In genomic region chr4:899556-899906, GRCh38 we compare ENCODE assay signal across 24 cellular contexts.
"Had no signal": no experiment of that assay in that cellular context is flagged by ENCODE, and none has a peak within 500 bp of the region (broad histone marks: within the 10 kb centered on the region; RNA-seq: fewer than 3 reads in every experiment).

No MANE protein-coding gene starts in this region.

- ATAC-seq: activated CD8-positive, alpha-beta memory T cell treated with anti-CD3 and anti-CD28 coated beads, Interleukin-2, amount 10 ng/mL, durations not matched to agents 7 days and 5 days; activated T-cell treated with anti-CD3 and anti-CD28 coated beads, Interleukin-2, amount 50 U/mL, for 4 hours; activated T-helper 17 cell treated with anti-CD3 and anti-CD28 coated beads, Interleukin-2, amount 50 U/mL, for 72 hours; PC-3; T-helper 17 cell had no signal

- H3K27ac Mint-ChIP-seq: activated B cell treated with CpG ODN at 0.5 μM for 24 hours; activated CD8-positive, alpha-beta memory T cell treated with anti-CD3 and anti-CD28 coated beads, Interleukin-2, amount 10 ng/mL, durations not matched to agents 7 days and 5 days; activated naive CD4-positive, alpha-beta T cell treated with anti-CD3 and anti-CD28 coated beads for 36 hours; activated naive CD8-positive, alpha-beta T cell; activated T-helper 17 cell treated with anti-CD3 and anti-CD28 coated beads, Interleukin-2, amount 50 U/mL, for 72 hours; T-helper 17 cell had no signal

- H3K4me3 Mint-ChIP-seq: activated B cell treated with CpG ODN at 0.5 μM for 24 hours; activated CD4-positive, alpha-beta T cell treated with anti-CD3 and anti-CD28 coated beads, Interleukin-2, amount 10 ng/mL, durations not matched to agents 24 days and 14 days; activated CD8-positive, alpha-beta memory T cell treated with anti-CD3 and anti-CD28 coated beads, Interleukin-2, amount 10 ng/mL, durations not matched to agents 7 days and 5 days; activated naive CD4-positive, alpha-beta T cell treated with anti-CD3 and anti-CD28 coated beads for 36 hours; activated naive CD8-positive, alpha-beta T cell; activated T-cell treated with anti-CD3 and anti-CD28 coated beads, Interleukin-2, amount 50 U/mL, for 4 hours; activated T-helper 17 cell treated with anti-CD3 and anti-CD28 coated beads, Interleukin-2, amount 50 U/mL, for 72 hours; brain had no signal

- H3K36me3 Mint-ChIP-seq: activated naive CD8-positive, alpha-beta T cell had no signal

- H3K27me3 Mint-ChIP-seq: activated B cell treated with CpG ODN at 0.5 μM for 24 hours; activated CD4-positive, alpha-beta T cell treated with anti-CD3 and anti-CD28 coated beads, Interleukin-2, amount 10 ng/mL, durations not matched to agents 24 days and 14 days; activated CD8-positive, alpha-beta memory T cell treated with anti-CD3 and anti-CD28 coated beads, Interleukin-2, amount 10 ng/mL, durations not matched to agents 7 days and 5 days; activated naive CD8-positive, alpha-beta T cell; activated T-helper 17 cell treated with anti-CD3 and anti-CD28 coated beads, Interleukin-2, amount 50 U/mL, for 72 hours; brain; T-helper 17 cell had no signal

- H3K4me1 Mint-ChIP-seq: activated B cell treated with CpG ODN at 0.5 μM for 24 hours; activated CD8-positive, alpha-beta memory T cell treated with anti-CD3 and anti-CD28 coated beads, Interleukin-2, amount 10 ng/mL, durations not matched to agents 7 days and 5 days; brain had no signal

- DNase-seq: activated B cell treated with CpG ODN at 0.5 μM for 24 hours; activated CD4-positive, alpha-beta T cell treated with anti-CD3 and anti-CD28 coated beads for 1 hour; activated CD4-positive, alpha-beta T cell treated with anti-CD3 and anti-CD28 coated beads, Interleukin-2, amount 10 ng/mL, durations not matched to agents 24 days and 14 days; activated CD4-positive, alpha-beta T cell treated with anti-CD3 and anti-CD28 coated beads, Interleukin-2, amount 50 U/mL, for 48 hours; activated CD8-positive, alpha-beta memory T cell treated with anti-CD3 and anti-CD28 coated beads, Interleukin-2, amount 10 ng/mL, durations not matched to agents 7 days and 5 days; activated gamma-delta T cell; activated naive CD4-positive, alpha-beta T cell treated with anti-CD3 and anti-CD28 coated beads for 36 hours; activated T-cell treated with anti-CD3 and anti-CD28 coated beads, Interleukin-2, amount 50 U/mL, for 4 hours; IMR-90; Kasumi-1; KBM-7; NCI-H1048; NCI-H146; NCI-H187 treated with DMSO at 0.1 percent for 48 hours; NCI-H2081 treated with DMSO at 0.1 percent for 48 hours; NCI-H446; NCI-H524; PC-3; SIG-M5; T-helper 17 cell; T-helper 9 cell had no signal

- H3K9me3 Mint-ChIP-seq: activated B cell treated with CpG ODN at 0.5 μM for 24 hours; activated CD4-positive, alpha-beta T cell treated with anti-CD3 and anti-CD28 coated beads, Interleukin-2, amount 10 ng/mL, durations not matched to agents 24 days and 14 days; activated naive CD4-positive, alpha-beta T cell treated with anti-CD3 and anti-CD28 coated beads for 36 hours; activated T-cell treated with anti-CD3 and anti-CD28 coated beads, Interleukin-2, amount 50 U/mL, for 4 hours; activated T-helper 17 cell treated with anti-CD3 and anti-CD28 coated beads, Interleukin-2, amount 50 U/mL, for 72 hours; brain had no signal
